In genomic region chr21:32064511-32064910, GRCh38 we compare ENCODE assay signal across 34 cellular contexts.
"Had no signal": no experiment of that assay in that cellular context is flagged by ENCODE, and none has a peak within 500 bp of the region (broad histone marks: within the 10 kb centered on the region; RNA-seq: fewer than 3 reads in every experiment).

No MANE protein-coding gene starts in this region.

- H3K4me3 Mint-ChIP-seq: activated CD4-positive, alpha-beta memory T cell treated with anti-CD3 and anti-CD28 coated beads for 36 hours; activated CD4-positive, alpha-beta T cell treated with anti-CD3 and anti-CD28 coated beads, Interleukin-2, amount 10 ng/mL, durations not matched to agents 7 days and 5 days; activated naive CD4-positive, alpha-beta T cell treated with anti-CD3 and anti-CD28 coated beads for 36 hours; activated naive CD8-positive, alpha-beta T cell treated with anti-CD3 and anti-CD28 coated beads for 36 hours; activated T-helper 17 cell treated with anti-CD3 and anti-CD28 coated beads, Interleukin-2, amount 50 U/mL, for 72 hours; T-cell had no signal

- H3K4me1 Mint-ChIP-seq: activated CD4-positive, alpha-beta T cell treated with anti-CD3 and anti-CD28 coated beads, Interleukin-2, amount 10 ng/mL, durations not matched to agents 7 days and 5 days; activated naive CD8-positive, alpha-beta T cell treated with anti-CD3 and anti-CD28 coated beads for 36 hours; activated T-helper 17 cell treated with anti-CD3 and anti-CD28 coated beads, Interleukin-2, amount 50 U/mL, for 72 hours; T-cell had no signal

- H3K9me3 Mint-ChIP-seq: activated CD4-positive, alpha-beta memory T cell treated with anti-CD3 and anti-CD28 coated beads for 36 hours; activated CD4-positive, alpha-beta T cell treated with anti-CD3 and anti-CD28 coated beads, Interleukin-2, amount 10 ng/mL, durations not matched to agents 7 days and 5 days; activated naive CD4-positive, alpha-beta T cell treated with anti-CD3 and anti-CD28 coated beads for 36 hours; activated T-helper 17 cell treated with anti-CD3 and anti-CD28 coated beads, Interleukin-2, amount 50 U/mL, for 72 hours had no signal

- H3K36me3 Mint-ChIP-seq: activated CD4-positive, alpha-beta memory T cell treated with anti-CD3 and anti-CD28 coated beads for 36 hours; activated naive CD8-positive, alpha-beta T cell treated with anti-CD3 and anti-CD28 coated beads for 36 hours; T-cell had no signal

- H3K9me3 ChIP-seq: adrenal gland, breast epithelium had no signal

- H3K4me3 ChIP-seq: adrenal gland, breast epithelium, K562, SK-N-MC had no signal

- H3K36me3 ChIP-seq: adrenal gland, breast epithelium had no signal

- H3K27ac Mint-ChIP-seq: activated CD4-positive, alpha-beta memory T cell treated with anti-CD3 and anti-CD28 coated beads for 36 hours; activated CD4-positive, alpha-beta T cell treated with anti-CD3 and anti-CD28 coated beads, Interleukin-2, amount 10 ng/mL, durations not matched to agents 7 days and 5 days; activated naive CD4-positive, alpha-beta T cell treated with anti-CD3 and anti-CD28 coated beads for 36 hours; activated naive CD8-positive, alpha-beta T cell treated with anti-CD3 and anti-CD28 coated beads for 36 hours; activated T-helper 17 cell treated with anti-CD3 and anti-CD28 coated beads, Interleukin-2, amount 50 U/mL, for 72 hours; T-cell had no signal

- H3K27me3 ChIP-seq: adrenal gland, breast epithelium had no signal

- DNase-seq: activated CD4-positive, alpha-beta memory T cell treated with anti-CD3 and anti-CD28 coated beads for 36 hours; activated CD4-positive, alpha-beta T cell treated with anti-CD3 and anti-CD28 coated beads, Interleukin-2, amount 10 ng/mL, durations not matched to agents 7 days and 5 days; activated CD4-positive, CD25-positive, alpha-beta regulatory T cell; activated CD8-positive, alpha-beta memory T cell treated with anti-CD3 and anti-CD28 coated beads for 24 hours; activated gamma-delta T cell; activated naive CD4-positive, alpha-beta T cell treated with anti-CD3 and anti-CD28 coated beads for 36 hours; activated naive CD8-positive, alpha-beta T cell treated with anti-CD3 and anti-CD28 coated beads for 36 hours; activated T-cell treated with anti-CD3 and anti-CD28 coated beads for 4 hours; activated T-cell treated with anti-CD3 and anti-CD28 coated beads, Interleukin-2, amount 50 U/mL, for 48 hours; adrenal gland; anterior cingulate cortex; caudate nucleus; Karpas-422; MM.1S; NCI-H1092 treated with DMSO at 0.1 percent for 48 hours; NCI-H1417 treated with DMSO at 0.1 percent for 48 hours; NCI-H1694; NCI-H2029; NCI-H446; NCI-H526; NCI-H774; NK-92 treated with Interleukin-12 subunit alpha and Interleukin-12 subunit beta, amount 100 ng/mL, for 24 hours; OCI-M1; RPMI8226; T-cell; T-helper 2 cell; T1000 had no signal

- H3K4me1 ChIP-seq: adrenal gland, breast epithelium had no signal

- ATAC-seq: activated T-helper 17 cell treated with anti-CD3 and anti-CD28 coated beads, Interleukin-2, amount 50 U/mL, for 72 hours; K562; Panc1; Right ventricle myocardium inferior; T-cell had no signal

- H3K27ac ChIP-seq: adrenal gland, breast epithelium, SK-N-MC had no signal

- FAIRE-seq: TTC549 had no signal
